Comparison of ENCODE assay signal across 8 cellular contexts in genomic region chr1:227787513-227788278, GRCh38. TPM values are rescaled to one million over a fixed set of nuclear protein-coding genes. Genes with fewer than 3 reads are reported as not detected.
DNase-seq lines count a peak whose midpoint lies in the region; ATAC-seq and TF ChIP-seq lines count a peak whose summit lies in the region.

No MANE protein-coding gene starts in this region.

- H3K27me3 Mint-ChIP-seq in activated B cell treated with CpG ODN at 0.5 μM for 24 hours, result no peaks in the 10 kb centered on the region

- POLR2A ChIA-PET in activated B cell treated with CpG ODN at 0.5 μM for 24 hours (lab: Charles Lee), result interaction anchor here (0.9 to 2.5 kb wide), 7 partner anchors 53 to 699 kb away, joined by 3 to 12 read pairs (median 5); partner anchors contain the start of genes ARF1, IBA57, JMJD4 and SNAP47

- no peak for TF ChIP-seq CTCF in activated B cell treated with CpG ODN at 0.5 μM for 24 hours (IDR thresholded peaks at IDR 0.05)

- intact Hi-C loops in activated B cell treated with CpG ODN at 0.5 μM for 24 hours (cut with micrococcal nuclease), result loop anchor here (1.0 to 5.0 kb wide), 11 partner anchors 52 to 1380 kb away; partner anchors contain the start of genes ARF1, GUK1, JMJD4 and PARP1

- DNase-seq in AG08395 (ENCODE audit: low spot score) (peak; percentile 95), NCI-H2196 treated with DMSO at 0.1 percent for 48 hours (lab: John Stamatoyannopoulos, UW; ENCODE audit: unreplicated experiment) (peak; percentile 92), activated B cell treated with CpG ODN at 0.5 μM for 24 hours (peak; percentile 83), caudate nucleus (lab: John Stamatoyannopoulos, UW) (peak in 45 of 61 donors; percentile 17 to 98 (median 68)), iris pigment epithelial cell (ENCODE audit: low read depth) (peak; percentile 91)
- peak; percentile 89 for DNase-seq in stimulated activated CD4-positive, alpha-beta T cell treated with anti-CD3 and anti-CD28 coated beads, Interleukin-12 subunit alpha, Interleukin-12 subunit beta, amount 100 ng/mL, for 4 hours

- peak overlapping the region; percentile 80 for H3K27ac ChIP-seq in caudate nucleus (ENCODE audit: low read depth, low read length)

- ATAC-seq in GM18909 (IDR thresholded peaks at IDR 0.05; ENCODE audit: poor library complexity, unreplicated experiment), result peak; percentile 91
- peak; percentile 92 for ATAC-seq in HG03139 (IDR thresholded peaks at IDR 0.05; ENCODE audit: unreplicated experiment)
- ATAC-seq in activated B cell treated with CpG ODN at 0.5 μM for 24 hours (ENCODE audit: low read depth), result peak; percentile 93

- peaks cover under 1% of the 10 kb centered on the region for H3K36me3 Mint-ChIP-seq in activated B cell treated with CpG ODN at 0.5 μM for 24 hours (ENCODE audit: low read depth)

- CTCF ChIA-PET in activated B cell treated with CpG ODN at 0.5 μM for 24 hours (lab: Charles Lee), result interaction anchor here (0.9 kb wide), 1 partner anchor 306 kb away, joined by 3 read pairs; no protein-coding TSS in a partner anchor

- no peaks in the 10 kb centered on the region for H3K9me3 Mint-ChIP-seq in activated B cell treated with CpG ODN at 0.5 μM for 24 hours

- peaks cover 22% of the 10 kb centered on the region for H3K4me1 Mint-ChIP-seq in activated B cell treated with CpG ODN at 0.5 μM for 24 hours

- H3K4me3 Mint-ChIP-seq in activated B cell treated with CpG ODN at 0.5 μM for 24 hours, result peak overlapping the region; percentile 86

- peak overlapping the region; percentile 61 for H3K27ac Mint-ChIP-seq in activated B cell treated with CpG ODN at 0.5 μM for 24 hours

RNA-seq across cellular contexts. Expression of gene PRSS38, which starts 27.8 kb away (rescaled TPM):
- not detected in 2 replicates for total RNA-seq in activated B cell treated with CpG ODN at 0.5 μM for 24 hours

RNA-seq across cellular contexts. Expression of gene SNAP47, which starts 52.5 kb away (rescaled TPM):
- 24.2 and 24.3 TPM in 2 replicates for total RNA-seq in activated B cell treated with CpG ODN at 0.5 μM for 24 hours

RNA-seq across cellular contexts. Expression of gene JMJD4, which starts 52.6 kb away (rescaled TPM):
- 23.5 and 26.7 TPM in 2 replicates for total RNA-seq in activated B cell treated with CpG ODN at 0.5 μM for 24 hours

Comparison
In these comparisons a context has a peak if more than half of its experiments do, and no peak if none do; other contexts are left out.
1. Peak in every context shown above with its lines: DNase-seq, ATAC-seq and H3K27ac ChIP-seq.